24 cellular contexts compared by ENCODE assay signal in the genomic region with DNA sequence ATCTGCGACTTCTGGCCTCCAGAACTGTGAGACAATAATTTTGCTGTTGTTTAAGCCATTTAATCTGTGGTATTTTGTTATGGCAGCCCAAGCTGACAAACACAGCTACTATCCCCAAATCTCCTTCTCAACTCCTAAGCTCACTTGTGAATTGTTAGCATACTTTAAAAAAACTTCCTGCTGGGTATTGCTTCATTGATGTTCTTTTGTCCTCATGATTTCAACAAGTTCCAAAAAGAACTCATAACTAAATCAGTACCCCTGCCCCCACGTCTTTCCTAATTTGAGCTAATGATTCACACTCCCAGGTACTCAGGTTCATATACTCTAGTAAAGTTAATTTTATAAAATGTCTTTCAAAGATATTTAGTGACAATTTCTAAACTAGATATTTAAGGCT.
"Had no signal": no experiment of that assay in that cellular context is flagged by ENCODE, and none has a peak within 500 bp of the region (broad histone marks: within the 10 kb centered on the region; RNA-seq: fewer than 3 reads in every experiment).

No MANE protein-coding gene starts in this region.

- H3K36me3 ChIP-seq: brain microvascular endothelial cell had no signal

- H3K9me3 Mint-ChIP-seq: activated CD4-positive, alpha-beta memory T cell treated with anti-CD3 and anti-CD28 coated beads, Interleukin-2, amount 10 ng/mL, durations not matched to agents 7 days and 5 days; activated CD4-positive, alpha-beta T cell treated with anti-CD3 and anti-CD28 coated beads, Interleukin-2, amount 10 ng/mL, durations not matched to agents 7 days and 5 days had no signal

- H3K27me3 ChIP-seq: brain microvascular endothelial cell had no signal

- H3K27me3 Mint-ChIP-seq: activated CD4-positive, alpha-beta memory T cell treated with anti-CD3 and anti-CD28 coated beads, Interleukin-2, amount 10 ng/mL, durations not matched to agents 7 days and 5 days; activated CD4-positive, alpha-beta T cell treated with anti-CD3 and anti-CD28 coated beads, Interleukin-2, amount 10 ng/mL, durations not matched to agents 7 days and 5 days; activated naive CD8-positive, alpha-beta T cell; activated T-helper 17 cell treated with anti-CD3 and anti-CD28 coated beads, Interleukin-2, amount 50 U/mL, for 72 hours; central memory CD8-positive, alpha-beta T cell had no signal

- H3K4me3 Mint-ChIP-seq: activated CD4-positive, alpha-beta memory T cell treated with anti-CD3 and anti-CD28 coated beads, Interleukin-2, amount 10 ng/mL, durations not matched to agents 7 days and 5 days; activated CD4-positive, alpha-beta T cell treated with anti-CD3 and anti-CD28 coated beads, Interleukin-2, amount 10 ng/mL, durations not matched to agents 7 days and 5 days; activated naive CD8-positive, alpha-beta T cell; activated T-cell treated with anti-CD3 and anti-CD28 coated beads, Interleukin-2, amount 50 U/mL, for 4 hours; activated T-helper 17 cell treated with anti-CD3 and anti-CD28 coated beads, Interleukin-2, amount 50 U/mL, for 72 hours; central memory CD8-positive, alpha-beta T cell; WTC11 had no signal

- H3K36me3 Mint-ChIP-seq: activated naive CD8-positive, alpha-beta T cell had no signal

- H3K27ac ChIP-seq: brain microvascular endothelial cell, VCaP had no signal

- H3K4me1 Mint-ChIP-seq: activated CD4-positive, alpha-beta memory T cell treated with anti-CD3 and anti-CD28 coated beads, Interleukin-2, amount 10 ng/mL, durations not matched to agents 7 days and 5 days; activated CD4-positive, alpha-beta T cell treated with anti-CD3 and anti-CD28 coated beads, Interleukin-2, amount 10 ng/mL, durations not matched to agents 7 days and 5 days; activated T-helper 17 cell treated with anti-CD3 and anti-CD28 coated beads, Interleukin-2, amount 50 U/mL, for 72 hours; central memory CD8-positive, alpha-beta T cell had no signal

- DNase-seq: activated CD4-positive, alpha-beta memory T cell treated with anti-CD3 and anti-CD28 coated beads, Interleukin-2, amount 10 ng/mL, durations not matched to agents 7 days and 5 days; activated CD4-positive, alpha-beta T cell treated with anti-CD3 and anti-CD28 coated beads for 1 hour; activated CD4-positive, alpha-beta T cell treated with anti-CD3 and anti-CD28 coated beads for 4 hours; activated CD4-positive, alpha-beta T cell treated with anti-CD3 and anti-CD28 coated beads, Interleukin-2, amount 10 ng/mL, durations not matched to agents 7 days and 5 days; activated CD4-positive, alpha-beta T cell treated with anti-CD3 and anti-CD28 coated beads, Interleukin-2, amount 50 U/mL, for 4 hours; activated CD8-positive, alpha-beta memory T cell treated with anti-CD3 and anti-CD28 coated beads for 24 hours; activated effector memory CD4-positive, alpha-beta T cell treated with Interleukin-2 at 50 U/mL for 16 hours; activated gamma-delta T cell treated with Interleukin-2 at 50 U/mL for 16 hours; activated naive CD4-positive, alpha-beta T cell treated with anti-CD3 and anti-CD28 coated beads, Interleukin-2, amount 50 U/mL, for 16 hours; activated naive CD4-positive, alpha-beta T cell treated with Interleukin-2 at 50 U/mL for 16 hours; activated T-cell treated with anti-CD3 and anti-CD28 coated beads, Interleukin-2, amount 50 U/mL, for 4 hours; amniotic stem cell; anterior cingulate cortex; brain microvascular endothelial cell; cortex of kidney; effector CD8-positive, alpha-beta T cell; foreskin fibroblast; T-helper 2 cell had no signal

- ATAC-seq: activated T-cell treated with anti-CD3 and anti-CD28 coated beads, Interleukin-2, amount 50 U/mL, for 4 hours; activated T-helper 17 cell treated with anti-CD3 and anti-CD28 coated beads, Interleukin-2, amount 50 U/mL, for 72 hours; esophagus mucosa; WTC11 had no signal

- H3K27ac Mint-ChIP-seq: activated CD4-positive, alpha-beta memory T cell treated with anti-CD3 and anti-CD28 coated beads, Interleukin-2, amount 10 ng/mL, durations not matched to agents 7 days and 5 days; activated CD4-positive, alpha-beta T cell treated with anti-CD3 and anti-CD28 coated beads, Interleukin-2, amount 10 ng/mL, durations not matched to agents 7 days and 5 days; activated naive CD8-positive, alpha-beta T cell; activated T-helper 17 cell treated with anti-CD3 and anti-CD28 coated beads, Interleukin-2, amount 50 U/mL, for 72 hours; WTC11 had no signal
